In genomic region chr3:184566441-184567414, GRCh38 we compare ENCODE assay signal across 14 cellular contexts. TPM values are rescaled to one million over a fixed set of nuclear protein-coding genes. Genes with fewer than 3 reads are reported as not detected.
DNase-seq lines count a peak whose midpoint lies in the region; ATAC-seq and TF ChIP-seq lines count a peak whose summit lies in the region.
"Had no signal": no experiment of that assay in that cellular context is flagged by ENCODE, and none has a peak within 500 bp of the region (broad histone marks: within the 10 kb centered on the region; RNA-seq: fewer than 3 reads in every experiment).

No MANE protein-coding gene starts in this region.

- H3K4me1 ChIP-seq in cardiac muscle cell (ENCODE audit: low read depth) = peaks cover 49% of the 10 kb centered on the region
- H3K4me1 ChIP-seq in left ventricle myocardium inferior = peaks cover 40% of the 10 kb centered on the region
- H3K4me1 ChIP-seq in neuronal stem cell (ENCODE audit: control insufficient read depth in 2 of 2, insufficient read depth in 1 of 2, low read depth in 1 of 2, low read length in 2 of 2) = peaks cover 52 to 67% of the 10 kb centered on the region in 2 donors

- H2BK120ac ChIP-seq in neuronal stem cell (ENCODE audit: low read depth, low read length) = no peak overlapping the region

- peak overlapping the region; percentile 98 for H3K4me3 ChIP-seq in cardiac muscle cell
- no peak overlapping the region for H3K4me3 ChIP-seq in left ventricle myocardium inferior
- H3K4me3 ChIP-seq in epithelial cell of esophagus (ENCODE audit: low read length) = peak overlapping the region; percentile 33
- no peak overlapping the region for H3K4me3 ChIP-seq in neuronal stem cell (ENCODE audit: low read length in 2 of 2)
- H3K4me3 ChIP-seq: K562 had no signal

- H3K14ac ChIP-seq in neuronal stem cell (ENCODE audit: low read length) = peak overlapping the region; percentile 91

- H4K91ac ChIP-seq in neuronal stem cell (ENCODE audit: low read depth, low read length, poor library complexity) = no peak overlapping the region

- H3K4me2 ChIP-seq in neuronal stem cell (ENCODE audit: insufficient read depth, low read length, poor library complexity, severe bottlenecking) = no peak overlapping the region

- H3K18ac ChIP-seq in neuronal stem cell (ENCODE audit: low read length) = peak overlapping the region; percentile 8

- no peak overlapping the region for H2AFZ ChIP-seq in neuronal stem cell (ENCODE audit: low read length)

- no peaks in the 10 kb centered on the region for H3K27me3 ChIP-seq in cardiac muscle cell
- H3K27me3 ChIP-seq in left ventricle myocardium inferior (ENCODE audit: low read depth) = peaks cover 23% of the 10 kb centered on the region
- H3K27me3 ChIP-seq in neuronal stem cell (ENCODE audit: control insufficient read depth in 3 of 3, insufficient read depth in 3 of 3, low read depth in 1 of 3, low read length in 3 of 3) = peaks cover 0 to 65% (median 4%) of the 10 kb centered on the region in 3 experiments

- H3K36me3 ChIP-seq in cardiac muscle cell = peaks cover 2% of the 10 kb centered on the region
- no peaks in the 10 kb centered on the region for H3K36me3 ChIP-seq in left ventricle myocardium inferior
- peaks cover 0 to under 1% of the 10 kb centered on the region in 2 donors for H3K36me3 ChIP-seq in neuronal stem cell (replicated peaks in 1 of 2; ENCODE audit: control insufficient read depth in 2 of 2, insufficient read depth in 2 of 2, low read length in 2 of 2)
- H3K36me3 ChIP-seq: neutrophil had no signal

- DNase-seq in cardiac muscle cell (ENCODE audit: low read depth in 1 of 2, low spot score in 1 of 2) (no peak), left ventricle myocardium inferior (no peak), epithelial cell of esophagus (ENCODE audit: low read depth) (peak; percentile 76), neuronal stem cell (ENCODE audit: low spot score) (no peak), NCI-H1092 treated with DMSO at 0.1 percent for 48 hours (lab: John Stamatoyannopoulos, UW) (no peak)
- DNase-seq: activated CD4-positive, alpha-beta T cell treated with anti-CD3 and anti-CD28 coated beads, Interleukin-2, amount 50 U/mL, for 1 hour; activated naive CD4-positive, alpha-beta T cell treated with Interleukin-2 at 50 U/mL for 16 hours; effector CD4-positive, alpha-beta T cell; SHP77 treated with DMSO at 0.1 percent for 48 hours had no signal

- no peak overlapping the region for H4K8ac ChIP-seq in neuronal stem cell (ENCODE audit: low read depth, low read length)

- peak overlapping the region; percentile 50 for H3K23ac ChIP-seq in neuronal stem cell (ENCODE audit: low read depth, low read length, poor library complexity)

- intact Hi-C loops in left ventricle myocardium inferior (cut with micrococcal nuclease) = no loop called here

- no peak overlapping the region for H3K4ac ChIP-seq in neuronal stem cell (ENCODE audit: low read length)

- no peak for TF ChIP-seq CTCF in cardiac muscle cell (IDR thresholded peaks at IDR 0.05; ENCODE audit: low read depth, low read length)
- no peak for TF ChIP-seq CTCF in left ventricle myocardium inferior (IDR thresholded peaks at IDR 0.05; ENCODE audit: borderline replicate concordance)
- TF ChIP-seq CTCF in epithelial cell of esophagus (IDR thresholded peaks at IDR 0.05; ENCODE audit: insufficient read depth, low read depth, low read length, missing control alignments) = no peak

- no CpG with 5 or more reads among the region's 14 CpGs for WGBS in neuronal stem cell (ENCODE audit: extremely low coverage in 2 of 2, insufficient read length in 2 of 2, insufficient replicate concordance in 1 of 2), 2 donors

- ATAC-seq in GM21576 (IDR thresholded peaks at IDR 0.05; ENCODE audit: unreplicated experiment) (no peak), HG03378 (IDR thresholded peaks at IDR 0.05; ENCODE audit: unreplicated experiment) (no peak), HG03039 (IDR thresholded peaks at IDR 0.05; ENCODE audit: unreplicated experiment) (no peak)
- ATAC-seq: K562 had no signal

- H2BK5ac ChIP-seq in neuronal stem cell (ENCODE audit: low read length) = peak overlapping the region; percentile 75

- peak overlapping the region; percentile 87 for H2BK12ac ChIP-seq in neuronal stem cell (ENCODE audit: low read length)

- H3K9ac ChIP-seq in neuronal stem cell (ENCODE audit: low read depth, low read length, poor library complexity) = peak overlapping the region; percentile 71

- H3K9me3 ChIP-seq in cardiac muscle cell (ENCODE audit: low read depth) (no peaks in the 10 kb centered on the region), left ventricle myocardium inferior (replicated peaks) (no peaks in the 10 kb centered on the region), neuronal stem cell (replicated peaks in 1 of 2; ENCODE audit: control insufficient read depth in 2 of 2, insufficient read depth in 1 of 2, low read depth in 1 of 2, low read length in 2 of 2) (no peaks in the 10 kb centered on the region)
- H3K9me3 ChIP-seq: neutrophil had no signal

- H3K27ac ChIP-seq in cardiac muscle cell = peak overlapping the region; percentile 51
- H3K27ac ChIP-seq in left ventricle myocardium inferior (replicated peaks) = no peak overlapping the region
- H3K27ac ChIP-seq in neuronal stem cell (replicated peaks; ENCODE audit: low read length) = no peak overlapping the region
- H3K27ac ChIP-seq: neutrophil had no signal

- H3K79me1 ChIP-seq in neuronal stem cell (ENCODE audit: low read depth, low read length) = peaks cover 4% of the 10 kb centered on the region

- peak overlapping the region; percentile 78 for H2BK15ac ChIP-seq in neuronal stem cell (ENCODE audit: low read length)

- peak overlapping the region; percentile 66 for H2AK5ac ChIP-seq in neuronal stem cell (ENCODE audit: low read depth, low read length)

RNA-seq across cellular contexts. Expression of gene EPHB3, which starts 5.1 kb away (rescaled TPM):
- total RNA-seq in cardiac muscle cell (132 and 170 TPM in 2 replicates), left ventricle myocardium inferior (5.0 TPM)
- 142 and 206 TPM in 2 replicates for polyA plus RNA-seq in cardiac muscle cell
- 3.8 TPM for polyA plus RNA-seq in neuronal stem cell (2013, experiment 1 of 2)
- 4.3 TPM for polyA plus RNA-seq in neuronal stem cell (2013, experiment 2 of 2)
- total RNA-seq: K562 had no signal
- polyA plus RNA-seq: K562 had no signal

Comparison
In these comparisons a context has a peak if more than half of its experiments do, and no peak if none do; other contexts are left out.
1. H3K4me3 ChIP-seq: peak in cardiac muscle cell (single experiment) and epithelial cell of esophagus (single experiment); none in left ventricle myocardium inferior (single experiment) and neuronal stem cell (0 of 2).
2. RNA of gene EPHB3, which starts 5.1 kb away (total RNA-seq): 132 to 170 TPM in cardiac muscle cell; 5.0 TPM in left ventricle myocardium inferior (single experiment); every median in the first group is over 10 times any median in the second.